ENCODE assay signal across 8 cellular contexts in the genomic region with DNA sequence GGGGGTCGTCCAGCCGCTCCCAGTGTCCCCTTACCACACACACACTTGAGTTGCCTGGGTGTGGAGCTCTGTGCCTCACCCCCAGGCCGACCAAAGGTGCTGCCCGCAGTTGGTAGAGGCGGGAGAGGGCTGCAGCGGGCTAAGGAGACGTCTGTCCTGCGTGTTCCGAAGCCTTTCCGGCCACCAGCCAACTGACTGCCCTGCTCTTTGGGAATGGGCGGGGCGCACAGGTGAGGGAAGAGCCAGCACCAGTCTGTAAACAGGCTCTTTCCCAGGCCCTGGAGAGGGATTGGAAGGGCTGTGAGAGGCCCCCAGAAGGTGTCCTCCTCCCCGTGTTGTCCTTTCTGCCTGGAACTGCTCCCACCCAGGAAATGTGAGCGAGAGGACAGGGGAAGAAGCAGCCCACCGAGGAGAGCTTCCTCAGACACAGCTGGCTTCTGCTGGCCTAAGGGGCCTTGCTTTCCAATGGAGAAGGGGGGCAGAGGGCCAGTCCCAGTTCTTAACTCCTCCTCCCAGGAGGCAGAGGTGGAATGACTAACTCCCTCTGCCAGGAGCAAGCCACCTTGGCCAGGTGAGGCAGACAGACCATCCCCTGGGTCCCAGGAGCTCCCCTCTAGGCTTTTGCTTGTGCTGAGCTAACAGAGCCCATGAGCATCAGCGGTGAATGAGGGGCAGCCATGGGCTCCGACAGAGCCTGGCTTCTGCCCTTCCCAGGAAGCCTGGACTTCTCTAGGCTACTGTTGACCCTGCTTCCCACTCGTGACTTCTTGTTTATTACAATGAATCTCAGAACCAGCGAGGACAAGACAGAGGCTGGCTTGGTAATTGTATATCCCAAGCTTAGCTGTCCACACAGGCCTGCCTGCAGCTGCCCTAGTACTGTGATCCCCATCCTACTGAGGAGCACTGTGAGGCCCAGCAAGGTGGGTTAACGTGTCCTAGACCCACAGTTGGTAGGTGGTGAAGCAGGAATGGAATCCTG.
DNase-seq lines count a peak whose midpoint lies in the region; ATAC-seq and TF ChIP-seq lines count a peak whose summit lies in the region.

No MANE protein-coding gene starts in this region.

- DNase-seq in NCI-H2029 (lab: John Stamatoyannopoulos, UW) (peak; percentile 40), NCI-H2029 treated with DMSO at 0.1 percent for 48 hours (lab: John Stamatoyannopoulos, UW) (no peak), glutamatergic neuron (no peak), sciatic nerve (ENCODE audit: low spot score) (no peak), NCI-H187 treated with DMSO at 0.1 percent for 48 hours (lab: John Stamatoyannopoulos, UW) (no peak)
- no peak for DNase-seq in T-helper 2 cell treated with Interferon-gamma antibody and Interleukin-4, amounts not matched to agents 5 μg/mL and 100 μg/mL, for 36 hours (ENCODE audit: low spot score)

- ATAC-seq in sciatic nerve (peak; percentile 30), HG03469 (IDR thresholded peaks at IDR 0.05; ENCODE audit: unreplicated experiment) (no peak), HG02623 (IDR thresholded peaks at IDR 0.05; ENCODE audit: unreplicated experiment) (no peak)

- TF ChIP-seq CTCF in glutamatergic neuron (IDR thresholded peaks at IDR 0.05; ENCODE audit: partially characterized antibody, unreplicated experiment), result no peak

- peaks cover 14% of the 10 kb centered on the region for H3K4me1 Mint-ChIP-seq in T-helper 2 cell treated with Interferon-gamma antibody and Interleukin-4, amounts not matched to agents 5 μg/mL and 100 μg/mL, for 36 hours (ENCODE audit: low read depth)
- H3K4me1 Mint-ChIP-seq in glutamatergic neuron (ENCODE audit: low read depth, unreplicated experiment), result no peaks in the 10 kb centered on the region

- intact Hi-C loops in sciatic nerve (cut with DNase I), result no loop called here

- peaks cover 38% of the 10 kb centered on the region for H3K27me3 Mint-ChIP-seq in T-helper 2 cell treated with Interferon-gamma antibody and Interleukin-4, amounts not matched to agents 5 μg/mL and 100 μg/mL, for 36 hours (ENCODE audit: low read depth)
- peaks cover 13% of the 10 kb centered on the region for H3K27me3 Mint-ChIP-seq in glutamatergic neuron (ENCODE audit: unreplicated experiment)

- H3K4me3 Mint-ChIP-seq in T-helper 2 cell treated with Interferon-gamma antibody and Interleukin-4, amounts not matched to agents 5 μg/mL and 100 μg/mL, for 36 hours, result peak overlapping the region; percentile 53
- peak overlapping the region; percentile 52 for H3K4me3 Mint-ChIP-seq in glutamatergic neuron (ENCODE audit: unreplicated experiment)

- H3K27ac Mint-ChIP-seq in T-helper 2 cell treated with Interferon-gamma antibody and Interleukin-4, amounts not matched to agents 5 μg/mL and 100 μg/mL, for 36 hours, result no peak overlapping the region
- H3K27ac Mint-ChIP-seq in glutamatergic neuron (ENCODE audit: unreplicated experiment), result no peak overlapping the region

- H3K36me3 Mint-ChIP-seq in T-helper 2 cell treated with Interferon-gamma antibody and Interleukin-4, amounts not matched to agents 5 μg/mL and 100 μg/mL, for 36 hours (ENCODE audit: low read depth), result no peaks in the 10 kb centered on the region
- H3K36me3 Mint-ChIP-seq in glutamatergic neuron (ENCODE audit: unreplicated experiment), result peaks cover 9% of the 10 kb centered on the region

- H3K9me3 Mint-ChIP-seq in T-helper 2 cell treated with Interferon-gamma antibody and Interleukin-4, amounts not matched to agents 5 μg/mL and 100 μg/mL, for 36 hours, result peaks cover 5% of the 10 kb centered on the region
- peaks cover 10% of the 10 kb centered on the region for H3K9me3 Mint-ChIP-seq in glutamatergic neuron (ENCODE audit: unreplicated experiment)
